ENCODE assay signal across 21 cellular contexts in the genomic region with DNA sequence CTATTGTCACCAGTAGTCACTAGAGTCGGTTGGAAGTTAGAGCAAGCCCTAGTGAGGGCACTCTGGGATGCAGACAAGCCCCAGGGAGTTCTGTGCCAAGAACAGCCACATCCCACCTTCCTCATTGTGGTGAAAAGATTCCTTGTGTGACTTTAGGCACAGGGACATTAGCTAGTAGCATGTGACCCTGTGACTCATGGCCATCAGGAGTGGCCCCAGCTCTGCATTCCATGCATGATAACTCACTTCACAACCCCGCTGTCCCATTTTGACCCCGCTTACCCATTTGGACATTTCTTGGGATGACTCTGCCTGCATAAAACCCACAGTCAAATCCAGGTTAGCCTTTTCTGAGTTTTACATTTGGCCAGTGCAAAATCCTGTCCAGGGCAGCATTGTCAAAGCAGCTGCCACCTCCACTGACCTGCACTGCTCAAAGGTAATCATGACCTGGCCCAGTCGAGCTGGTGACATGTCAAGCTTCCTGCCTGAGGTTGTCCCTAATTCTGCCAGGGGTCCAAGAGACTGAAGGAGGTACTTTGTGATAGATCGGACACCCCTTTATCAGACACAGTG.
A peak's percentile ranks its signal among the peaks of the same experiment; 100 is the strongest.
DNase-seq lines count a peak whose midpoint lies in the region; ATAC-seq and TF ChIP-seq lines count a peak whose summit lies in the region.
"Had no signal": no experiment of that assay in that cellular context is flagged by ENCODE, and none has a peak within 500 bp of the region (broad histone marks: within the 10 kb centered on the region; RNA-seq: fewer than 3 reads in every experiment).

No MANE protein-coding gene starts in this region.

- DNase-seq in EH (ENCODE audit: low read depth) (peak; percentile 83), IMR-90 (peak; percentile 2), brain microvascular endothelial cell (peak; percentile 59), neuronal stem cell (ENCODE audit: low spot score) (no peak), glomerular visceral epithelial cell (ENCODE audit: extremely low spot score) (no peak)
- DNase-seq in effector CD4-positive, alpha-beta T cell = no peak
- DNase-seq in stimulated activated naive CD8-positive, alpha-beta T cell treated with anti-CD3 and anti-CD28 coated beads, Interleukin-15, amount 100 ng/mL, for 72 hours = no peak
- DNase-seq: activated CD4-positive, CD25-positive, alpha-beta regulatory T cell; activated naive CD8-positive, alpha-beta T cell treated with anti-CD3 and anti-CD28 coated beads for 36 hours; AML-193; dorsolateral prefrontal cortex; erythroblast; glutamatergic neuron; immature natural killer cell; lower lobe of right lung; naive thymus-derived CD4-positive, alpha-beta T cell had no signal

- BruUV-seq in IMR-90 (replicated peaks; lab: Mats Ljungman, UMichigan) = no TSS peak

- H3K79me1 ChIP-seq in IMR-90 (ENCODE audit: low read depth in 1 of 2, low read length in 2 of 2) (no peaks in the 10 kb centered on the region), neuronal stem cell (ENCODE audit: low read depth, low read length) (no peaks in the 10 kb centered on the region)

- peaks cover 12 to 22% of the 10 kb centered on the region in 2 donors for H3K9me3 Mint-ChIP-seq in stimulated activated naive CD8-positive, alpha-beta T cell treated with anti-CD3 and anti-CD28 coated beads, Interleukin-15, amount 100 ng/mL, for 72 hours

- H2BK12ac ChIP-seq in neuronal stem cell (ENCODE audit: low read length) = no peak overlapping the region

- dilution Hi-C loops in IMR-90 (cut with HindIII; ENCODE audit: low sequenced_read_pairs, unreplicated experiment) = no loop called here

- H4K20me1 ChIP-seq in IMR-90 (ENCODE audit: insufficient read depth, low read length) = no peaks in the 10 kb centered on the region

- CTCF ChIA-PET in IMR-90 (lab: Yijun Ruan, JAX) = interaction anchor here (0.6 kb wide), 1 partner anchor 687 kb away, joined by 5 read pairs; no protein-coding TSS in a partner anchor

- no peak overlapping the region for H2BK20ac ChIP-seq in IMR-90 (ENCODE audit: low read depth, low read length)

- H3K4ac ChIP-seq in IMR-90 (ENCODE audit: low read depth, low read length) = no peak overlapping the region
- H3K4ac ChIP-seq in neuronal stem cell (ENCODE audit: low read length) = no peak overlapping the region

- H2BK120ac ChIP-seq in IMR-90 (ENCODE audit: low read depth, low read length) (no peak overlapping the region), neuronal stem cell (ENCODE audit: low read depth, low read length) (no peak overlapping the region)

- POLR2A ChIA-PET in IMR-90 (lab: Charles Lee; ENCODE audit: unreplicated experiment) = no interaction called here

- in situ Hi-C loops in IMR-90 (cut with MboI; ENCODE audit: low sequenced_read_pairs) (no loop called here), brain microvascular endothelial cell (cut with HindIII; ENCODE audit: low pct_ligation_motif_present, low sequenced_read_pairs) (no loop called here)

- no peak overlapping the region for H3K4me2 ChIP-seq in IMR-90 (ENCODE audit: low read depth, low read length)
- H3K4me2 ChIP-seq in neuronal stem cell (ENCODE audit: insufficient read depth, low read length, poor library complexity, severe bottlenecking) = no peak overlapping the region
- H3K4me2 ChIP-seq: PC-9 had no signal

- H3K9ac ChIP-seq in IMR-90 (ENCODE audit: low read depth, low read length) = no peak overlapping the region
- H3K9ac ChIP-seq in neuronal stem cell (ENCODE audit: low read depth, low read length, poor library complexity) = no peak overlapping the region
- H3K9ac ChIP-seq: parathyroid adenoma had no signal

- H3K56ac ChIP-seq in IMR-90 (ENCODE audit: extremely low read depth, insufficient read depth, low read length) = no peak overlapping the region

- no peak overlapping the region for H2BK5ac ChIP-seq in IMR-90 (ENCODE audit: low read depth, low read length, poor library complexity, severe bottlenecking)
- no peak overlapping the region for H2BK5ac ChIP-seq in neuronal stem cell (ENCODE audit: low read length)

- H3K9me3 ChIP-seq in IMR-90 (ENCODE audit: control insufficient read depth, insufficient read depth, low read length) (no peaks in the 10 kb centered on the region; the same call in 1 of the 2 replicates), neuronal stem cell (replicated peaks in 1 of 2; ENCODE audit: control insufficient read depth in 2 of 2, insufficient read depth in 1 of 2, low read depth in 1 of 2, low read length in 2 of 2) (peaks cover 2 to 18% of the 10 kb centered on the region in 2 donors)
- H3K9me3 ChIP-seq: lower lobe of right lung, vagina had no signal

- H4K8ac ChIP-seq in IMR-90 (ENCODE audit: low read depth in 2 of 2, low read length in 2 of 2) (no peak overlapping the region), neuronal stem cell (ENCODE audit: low read depth, low read length) (no peak overlapping the region)

- H3K23ac ChIP-seq in IMR-90 (ENCODE audit: low read depth, low read length) = no peak overlapping the region
- H3K23ac ChIP-seq in neuronal stem cell (ENCODE audit: low read depth, low read length, poor library complexity) = no peak overlapping the region

- intact Hi-C loops in IMR-90 (cut with micrococcal nuclease) = no loop called here

- peaks cover 14% of the 10 kb centered on the region for H3K27me3 Mint-ChIP-seq in stimulated activated naive CD8-positive, alpha-beta T cell treated with anti-CD3 and anti-CD28 coated beads, Interleukin-15, amount 100 ng/mL, for 72 hours

- no peak for TF ChIP-seq CTCF in IMR-90 (conservative IDR thresholded peaks at IDR 0.05; ENCODE audit: low read depth, low read length)
- no peak for TF ChIP-seq CTCF in brain microvascular endothelial cell (IDR thresholded peaks at IDR 0.05; ENCODE audit: low read depth, low read length, missing control alignments)

- H3K18ac ChIP-seq in IMR-90 (ENCODE audit: low read depth, low read length) (no peak overlapping the region), neuronal stem cell (ENCODE audit: low read length) (no peak overlapping the region)

- H3K4me1 ChIP-seq in IMR-90 (ENCODE audit: control insufficient read depth, insufficient read depth, low read length) (no peaks in the 10 kb centered on the region), neuronal stem cell (ENCODE audit: control insufficient read depth in 2 of 2, insufficient read depth in 1 of 2, low read depth in 1 of 2, low read length in 2 of 2) (peaks cover 2 to 5% of the 10 kb centered on the region in 2 donors)
- H3K4me1 ChIP-seq: lower lobe of right lung, parathyroid adenoma, vagina had no signal

- H2AFZ ChIP-seq in IMR-90 (replicated peaks; ENCODE audit: low read length, poor library complexity) = no peak overlapping the region
- peak overlapping the region; percentile 48 for H2AFZ ChIP-seq in neuronal stem cell (ENCODE audit: low read length)
- H2AFZ ChIP-seq: parathyroid adenoma, PC-9 had no signal

- H3K36me3 ChIP-seq in IMR-90 (ENCODE audit: control insufficient read depth, insufficient read depth, low read length) (no peaks in the 10 kb centered on the region), brain microvascular endothelial cell (replicated peaks) (no peaks in the 10 kb centered on the region), neuronal stem cell (replicated peaks in 1 of 2; ENCODE audit: control insufficient read depth in 2 of 2, insufficient read depth in 2 of 2, low read length in 2 of 2) (no peaks in the 10 kb centered on the region)
- H3K36me3 ChIP-seq: lower lobe of right lung, vagina had no signal

- H3K27me3 ChIP-seq in IMR-90 (ENCODE audit: control insufficient read depth, insufficient read depth, low read length) (peaks cover 6% of the 10 kb centered on the region), brain microvascular endothelial cell (replicated peaks) (no peaks in the 10 kb centered on the region), neuronal stem cell (ENCODE audit: control insufficient read depth in 3 of 3, insufficient read depth in 3 of 3, low read depth in 1 of 3, low read length in 3 of 3) (no peaks in the 10 kb centered on the region)
- H3K27me3 ChIP-seq: dorsolateral prefrontal cortex, vagina had no signal

- H3K14ac ChIP-seq in IMR-90 (replicated peaks; ENCODE audit: low read depth, low read length) (no peak overlapping the region), neuronal stem cell (ENCODE audit: low read length) (no peak overlapping the region)

- no peak overlapping the region for H3K4me3 Mint-ChIP-seq in stimulated activated naive CD8-positive, alpha-beta T cell treated with anti-CD3 and anti-CD28 coated beads, Interleukin-15, amount 100 ng/mL, for 72 hours
- H3K4me3 Mint-ChIP-seq: activated naive CD8-positive, alpha-beta T cell treated with anti-CD3 and anti-CD28 coated beads for 36 hours; immature natural killer cell; naive thymus-derived CD4-positive, alpha-beta T cell; T-helper 2 cell treated with Interferon-gamma antibody and Interleukin-4, amounts not matched to agents 5 μg/mL and 100 μg/mL, for 36 hours had no signal

- no peak for TF ChIP-seq POLR2A in IMR-90 (IDR thresholded peaks at IDR 0.05; ENCODE audit: low read depth, low read length)

- 63% methylated on average over 2 of the region's 5 CpGs; no CpG with 5 or more reads in 1 of the 2 experiments for whole genome bisulfite sequencing in IMR-90 (ENCODE audit: extremely low coverage in 2 of 2, insufficient read length in 1 of 2), 2 experiments
- WGBS in neuronal stem cell (ENCODE audit: extremely low coverage in 2 of 2, insufficient read length in 2 of 2, insufficient replicate concordance in 1 of 2), 2 donors = no CpG with 5 or more reads among the region's 5 CpGs

- no peaks in the 10 kb centered on the region for H3K9me1 ChIP-seq in IMR-90 (ENCODE audit: insufficient read depth, low read length)

- no peak; the same call in 1 of the 2 replicates for ATAC-seq in IMR-90 (ENCODE audit: low read depth)
- ATAC-seq in GM21528 (IDR thresholded peaks at IDR 0.05; ENCODE audit: low FRiP score, unreplicated experiment) = no peak
- ATAC-seq in stimulated activated naive CD8-positive, alpha-beta T cell treated with anti-CD3 and anti-CD28 coated beads, Interleukin-15, amount 100 ng/mL, for 72 hours = no peak
- ATAC-seq: lower lobe of right lung; naive thymus-derived CD4-positive, alpha-beta T cell had no signal

- H3K4me3 ChIP-seq in IMR-90 (ENCODE audit: insufficient read depth, low read depth, low read length) (no peak overlapping the region), brain microvascular endothelial cell (ENCODE audit: low read depth, low read length) (no peak overlapping the region), neuronal stem cell (ENCODE audit: low read length in 2 of 2) (no peak overlapping the region)
- H3K4me3 ChIP-seq: dorsolateral prefrontal cortex, lower lobe of right lung, PC-9, vagina had no signal

- H4K5ac ChIP-seq in IMR-90 (ENCODE audit: low read depth, low read length) = no peak overlapping the region

- H2AK5ac ChIP-seq in IMR-90 (ENCODE audit: low read depth, low read length) (no peak overlapping the region), neuronal stem cell (ENCODE audit: low read depth, low read length) (no peak overlapping the region)

- H3K4me1 Mint-ChIP-seq in stimulated activated naive CD8-positive, alpha-beta T cell treated with anti-CD3 and anti-CD28 coated beads, Interleukin-15, amount 100 ng/mL, for 72 hours = no peaks in the 10 kb centered on the region
- H3K4me1 Mint-ChIP-seq: activated naive CD8-positive, alpha-beta T cell treated with anti-CD3 and anti-CD28 coated beads for 36 hours; immature natural killer cell had no signal

- H4K91ac ChIP-seq in IMR-90 (ENCODE audit: insufficient read depth, low read depth, low read length) (no peak overlapping the region), neuronal stem cell (ENCODE audit: low read depth, low read length, poor library complexity) (no peak overlapping the region)

- no peak overlapping the region for H3K27ac Mint-ChIP-seq in stimulated activated naive CD8-positive, alpha-beta T cell treated with anti-CD3 and anti-CD28 coated beads, Interleukin-15, amount 100 ng/mL, for 72 hours
- H3K27ac Mint-ChIP-seq: activated naive CD8-positive, alpha-beta T cell treated with anti-CD3 and anti-CD28 coated beads for 36 hours; immature natural killer cell; naive thymus-derived CD4-positive, alpha-beta T cell; T-helper 2 cell treated with Interferon-gamma antibody and Interleukin-4, amounts not matched to agents 5 μg/mL and 100 μg/mL, for 36 hours had no signal

- H2AK9ac ChIP-seq in IMR-90 (replicated peaks; ENCODE audit: low read depth, low read length, poor library complexity) = peak overlapping the region; percentile 68

- no peak for TF ChIP-seq RAD21 in IMR-90 (IDR thresholded peaks at IDR 0.05; ENCODE audit: low read length)

- H3K27ac ChIP-seq in IMR-90 (ENCODE audit: insufficient read depth, low read length) (no peak overlapping the region), brain microvascular endothelial cell (no peak overlapping the region), neuronal stem cell (replicated peaks; ENCODE audit: low read length) (no peak overlapping the region)
- H3K27ac ChIP-seq: dorsolateral prefrontal cortex, lower lobe of right lung, parathyroid adenoma, PC-9, vagina had no signal

- H2BK15ac ChIP-seq in IMR-90 (ENCODE audit: low read depth, low read length) (no peak overlapping the region), neuronal stem cell (ENCODE audit: low read length) (no peak overlapping the region)

Comparison
In these comparisons a context has a peak if more than half of its experiments do, and no peak if none do; other contexts are left out.
1. DNase-seq: peak in EH (single experiment), IMR-90 (single experiment) and brain microvascular endothelial cell (single experiment); none in neuronal stem cell (single experiment), glomerular visceral epithelial cell (single experiment), effector CD4-positive, alpha-beta T cell (single experiment) and stimulated activated naive CD8-positive, alpha-beta T cell treated with anti-CD3 and anti-CD28 coated beads, Interleukin-15, amount 100 ng/mL, for 72 hours (0 of 2).